Comparison of ENCODE assay signal across 22 cellular contexts in the genomic region with DNA sequence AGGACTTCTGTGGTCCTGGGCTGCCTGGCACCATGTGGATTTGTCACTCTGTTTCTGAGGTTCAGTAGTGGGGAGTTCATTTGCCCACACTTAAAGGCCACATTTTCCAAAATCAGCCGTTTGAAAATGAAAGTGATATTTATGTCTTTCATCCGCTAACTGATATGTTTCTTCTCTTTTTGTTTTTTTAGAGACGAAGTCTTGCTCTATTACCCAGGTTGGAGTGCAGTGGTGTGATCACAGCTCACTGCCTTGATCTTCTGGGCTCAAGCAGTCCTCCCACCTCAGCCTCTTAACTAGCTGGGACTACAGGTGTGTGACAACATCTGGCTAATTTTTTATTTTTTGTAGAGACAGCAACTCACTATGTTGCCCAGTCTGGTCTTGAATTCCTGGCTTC. TPM values are rescaled to one million over a fixed set of nuclear protein-coding genes. Genes with fewer than 3 reads are reported as not detected.
DNase-seq lines count a peak whose midpoint lies in the region; ATAC-seq and TF ChIP-seq lines count a peak whose summit lies in the region.
"Had no signal": no experiment of that assay in that cellular context is flagged by ENCODE, and none has a peak within 500 bp of the region (broad histone marks: within the 10 kb centered on the region; RNA-seq: fewer than 3 reads in every experiment).

No MANE protein-coding gene starts in this region.

- no peak overlapping the region for H2BK120ac ChIP-seq in H9 (ENCODE audit: low read depth, low read length, poor library complexity, severe bottlenecking)

- no peak overlapping the region for H2AK5ac ChIP-seq in H9 (ENCODE audit: insufficient read length, low read length)

- no CpG with 5 or more reads among the region's 3 CpGs for WGBS in H9 (ENCODE audit: extremely low coverage, insufficient read length, low lambda C conversion rate)
- 35 to 42% methylated on average over 3 of the region's 3 CpGs for WGBS in thyroid gland, 2 donors

- TF ChIP-seq CTCF in H9 (conservative IDR thresholded peaks at IDR 0.05) (no peak), thyroid gland (IDR thresholded peaks at IDR 0.05) (no peak)

- CTCF ChIA-PET in activated naive CD4-positive, alpha-beta T cell treated with anti-CD3 and anti-CD28 coated beads for 36 hours (lab: Charles Lee), result interaction anchor here (0.7 kb wide), 1 partner anchor 24 kb away, joined by 3 read pairs; no protein-coding TSS in a partner anchor

- H3K79me1 ChIP-seq in H9 (ENCODE audit: insufficient read depth, low read depth, low read length, poor library complexity, severe bottlenecking), result no peaks in the 10 kb centered on the region

- no peaks in the 10 kb centered on the region for H3K9me3 Mint-ChIP-seq in activated naive CD4-positive, alpha-beta T cell treated with anti-CD3 and anti-CD28 coated beads for 36 hours
- H3K9me3 Mint-ChIP-seq in H9, result no peaks in the 10 kb centered on the region; a peak in 1 of 5 replicates
- H3K9me3 Mint-ChIP-seq in activated naive CD8-positive, alpha-beta T cell treated with anti-CD3 and anti-CD28 coated beads, Interleukin-2, amount 10 ng/mL, durations not matched to agents 7 days and 5 days, result peaks cover 3% of the 10 kb centered on the region

- no peak overlapping the region for H3K56ac ChIP-seq in H9 (ENCODE audit: insufficient read length, low read depth, low read length)

- no peak overlapping the region for H2BK20ac ChIP-seq in H9 (ENCODE audit: low read depth, low read length, poor library complexity, severe bottlenecking)

- no peak overlapping the region for H3K18ac ChIP-seq in H9 (ENCODE audit: insufficient read length, low read depth, low read length)

- no peak overlapping the region for H3K4ac ChIP-seq in H9 (ENCODE audit: low read depth, low read length)

- TF ChIP-seq POLR2A in thyroid gland (IDR thresholded peaks at IDR 0.05), result no peak

- no peak overlapping the region for H4K91ac ChIP-seq in H9 (ENCODE audit: insufficient read length, low read depth, low read length)

- H3K4me2 ChIP-seq in H9 (ENCODE audit: insufficient read depth, insufficient read length, low read length), result no peak overlapping the region

- H3K14ac ChIP-seq in H9 (ENCODE audit: insufficient read depth, low read length), result no peak overlapping the region

- intact Hi-C loops in activated naive CD4-positive, alpha-beta T cell treated with anti-CD3 and anti-CD28 coated beads for 36 hours (cut with micrococcal nuclease), result no loop called here
- intact Hi-C loops in thyroid gland (cut with DNase I), result no loop called here

- no peak overlapping the region for H3K9ac ChIP-seq in H9 (ENCODE audit: extremely low read depth, insufficient read length, low read length)

- H4K5ac ChIP-seq in H9 (ENCODE audit: insufficient read length, low read depth, low read length), result no peak overlapping the region

- H3K9me3 ChIP-seq in H9 (ENCODE audit: control insufficient read depth, low read depth, low read length), result no peaks in the 10 kb centered on the region
- no peaks in the 10 kb centered on the region for H3K9me3 ChIP-seq in thyroid gland
- H3K9me3 ChIP-seq: esophagus squamous epithelium, gastroesophageal sphincter, Peyer's patch, right atrium auricular region, SJSA1 had no signal

- H3K27ac ChIP-seq in H9 (ENCODE audit: insufficient read length, low read depth, low read length), result no peak overlapping the region
- no peak overlapping the region for H3K27ac ChIP-seq in thyroid gland
- H3K27ac ChIP-seq: esophagus squamous epithelium, gastroesophageal sphincter, Peyer's patch, right atrium auricular region, SJSA1 had no signal

- H3K4me1 Mint-ChIP-seq in activated naive CD4-positive, alpha-beta T cell treated with anti-CD3 and anti-CD28 coated beads for 36 hours (ENCODE audit: low read depth), result peaks cover 16% of the 10 kb centered on the region
- peaks cover 6 to 9% of the 10 kb centered on the region in 2 experiments for H3K4me1 Mint-ChIP-seq in H9
- H3K4me1 Mint-ChIP-seq in activated naive CD8-positive, alpha-beta T cell treated with anti-CD3 and anti-CD28 coated beads, Interleukin-2, amount 10 ng/mL, durations not matched to agents 7 days and 5 days, result peaks cover 8% of the 10 kb centered on the region

- no peak overlapping the region for H2BK15ac ChIP-seq in H9 (ENCODE audit: low read depth, low read length)

- no peaks in the 10 kb centered on the region for H3K36me3 Mint-ChIP-seq in activated naive CD4-positive, alpha-beta T cell treated with anti-CD3 and anti-CD28 coated beads for 36 hours (ENCODE audit: low read depth)
- H3K36me3 Mint-ChIP-seq in H9 (ENCODE audit: insufficient read depth in 1 of 3, low read depth in 3 of 3), result no peaks in the 10 kb centered on the region; a peak in 1 of 7 replicates
- H3K36me3 Mint-ChIP-seq in activated naive CD8-positive, alpha-beta T cell treated with anti-CD3 and anti-CD28 coated beads, Interleukin-2, amount 10 ng/mL, durations not matched to agents 7 days and 5 days, result no peaks in the 10 kb centered on the region
- H3K36me3 Mint-ChIP-seq: brain, WTC11 had no signal

- H3K4me1 ChIP-seq in H9 (ENCODE audit: insufficient read depth, low read length) (no peaks in the 10 kb centered on the region), thyroid gland (peaks cover 7 to 13% of the 10 kb centered on the region in 2 donors)
- H3K4me1 ChIP-seq: esophagus squamous epithelium, gastroesophageal sphincter, Peyer's patch, right atrium auricular region, SJSA1 had no signal

- no peaks in the 10 kb centered on the region for H3K79me2 ChIP-seq in H9 (ENCODE audit: insufficient read depth, low read length)

- no peaks in the 10 kb centered on the region for H3K27me3 Mint-ChIP-seq in activated naive CD4-positive, alpha-beta T cell treated with anti-CD3 and anti-CD28 coated beads for 36 hours (ENCODE audit: low read depth)
- H3K27me3 Mint-ChIP-seq in H9 (ENCODE audit: low read depth), result no peaks in the 10 kb centered on the region; the same call in 1 of the 2 replicates
- H3K27me3 Mint-ChIP-seq in activated naive CD8-positive, alpha-beta T cell treated with anti-CD3 and anti-CD28 coated beads, Interleukin-2, amount 10 ng/mL, durations not matched to agents 7 days and 5 days, result no peaks in the 10 kb centered on the region

- no peaks in the 10 kb centered on the region for H3K23me2 ChIP-seq in H9 (ENCODE audit: insufficient read length, low read depth, low read length, poor library complexity, severe bottlenecking)

- no peaks in the 10 kb centered on the region for H3K36me3 ChIP-seq in thyroid gland
- H3K36me3 ChIP-seq: esophagus squamous epithelium, gastroesophageal sphincter, Peyer's patch, right atrium auricular region, SJSA1 had no signal

- no peak overlapping the region for H4K8ac ChIP-seq in H9 (replicated peaks; ENCODE audit: insufficient read length, low read depth, low read length)

- no peak overlapping the region for H3K23ac ChIP-seq in H9 (ENCODE audit: insufficient read length, low read depth, low read length)

- H3K27me3 ChIP-seq in H9 (ENCODE audit: insufficient read depth, low read length), result no peaks in the 10 kb centered on the region
- no peaks in the 10 kb centered on the region for H3K27me3 ChIP-seq in thyroid gland
- H3K27me3 ChIP-seq: esophagus squamous epithelium, gastroesophageal sphincter, Peyer's patch, right atrium auricular region, SJSA1 had no signal

- no peak overlapping the region for H2BK12ac ChIP-seq in H9 (ENCODE audit: insufficient read length, low read depth, low read length)

- no peaks in the 10 kb centered on the region for H4K20me1 ChIP-seq in H9 (ENCODE audit: control insufficient read depth, insufficient read depth, insufficient read length)

- no peak for DNase-seq in activated naive CD4-positive, alpha-beta T cell treated with anti-CD3 and anti-CD28 coated beads for 36 hours
- no peak for DNase-seq in activated naive CD4-positive, alpha-beta T cell treated with anti-CD3 and anti-CD28 coated beads, Interleukin-2, amount 50 U/mL, for 16 hours
- DNase-seq in H9, result no peak
- no peak for DNase-seq in activated naive CD8-positive, alpha-beta T cell treated with anti-CD3 and anti-CD28 coated beads, Interleukin-2, amount 10 ng/mL, durations not matched to agents 7 days and 5 days
- peak; percentile 26 to 44 for DNase-seq in thyroid gland
- DNase-seq in COR-L47 (lab: John Stamatoyannopoulos, UW), result no peak
- DNase-seq: esophagus squamous epithelium; NCI-H1105 treated with DMSO at 0.1 percent for 48 hours; NCI-H2107; NK-92 treated with Interleukin-12 subunit alpha and Interleukin-12 subunit beta, amount 100 ng/mL, for 24 hours; occipital lobe; Peyer's patch; substantia nigra had no signal

- H2AFZ ChIP-seq in H9 (ENCODE audit: low read length), result peak overlapping the region; percentile 32

- H3T11ph ChIP-seq in H9 (ENCODE audit: low read length), result no peak overlapping the region

- no peak overlapping the region for H2BK5ac ChIP-seq in H9 (ENCODE audit: insufficient read length, low read length)

- H3K4me3 Mint-ChIP-seq in activated naive CD4-positive, alpha-beta T cell treated with anti-CD3 and anti-CD28 coated beads for 36 hours, result peak overlapping the region; percentile 35
- H3K4me3 Mint-ChIP-seq in H9, result no peak overlapping the region
- peak overlapping the region; percentile 64 for H3K4me3 Mint-ChIP-seq in activated naive CD8-positive, alpha-beta T cell treated with anti-CD3 and anti-CD28 coated beads, Interleukin-2, amount 10 ng/mL, durations not matched to agents 7 days and 5 days
- H3K4me3 Mint-ChIP-seq: brain, WTC11 had no signal

- POLR2A ChIA-PET in activated naive CD8-positive, alpha-beta T cell treated with anti-CD3 and anti-CD28 coated beads, Interleukin-2, amount 10 ng/mL, durations not matched to agents 7 days and 5 days (lab: Charles Lee), result no interaction called here

- H3K4me3 ChIP-seq in thyroid gland (replicated peaks in 1 of 3), result no peak overlapping the region
- H3K4me3 ChIP-seq: esophagus squamous epithelium, gastroesophageal sphincter, Peyer's patch, right atrium auricular region, SJSA1 had no signal

- peak overlapping the region; percentile 20 for H3K27ac Mint-ChIP-seq in activated naive CD4-positive, alpha-beta T cell treated with anti-CD3 and anti-CD28 coated beads for 36 hours
- peak overlapping the region in 1 of 3 experiments; percentile 86; a peak in 1 of 7 replicates for H3K27ac Mint-ChIP-seq in H9
- peak overlapping the region; percentile 69 for H3K27ac Mint-ChIP-seq in activated naive CD8-positive, alpha-beta T cell treated with anti-CD3 and anti-CD28 coated beads, Interleukin-2, amount 10 ng/mL, durations not matched to agents 7 days and 5 days
- H3K27ac Mint-ChIP-seq: brain, WTC11 had no signal

- ATAC-seq in activated naive CD8-positive, alpha-beta T cell treated with anti-CD3 and anti-CD28 coated beads, Interleukin-2, amount 10 ng/mL, durations not matched to agents 7 days and 5 days (ENCODE audit: low read depth), result no peak
- no peak for ATAC-seq in GM18498 (IDR thresholded peaks at IDR 0.05; ENCODE audit: unreplicated experiment)
- ATAC-seq: gastroesophageal sphincter, HCT116, WTC11 had no signal

RNA-seq across cellular contexts. Expression of a gene that starts 58.6 kb away (rescaled TPM):
- not detected for total RNA-seq in activated naive CD4-positive, alpha-beta T cell treated with anti-CD3 and anti-CD28 coated beads for 36 hours
- not detected in 2 replicates for total RNA-seq in H9 (2021)
- total RNA-seq in activated naive CD8-positive, alpha-beta T cell treated with anti-CD3 and anti-CD28 coated beads, Interleukin-2, amount 10 ng/mL, durations not matched to agents 7 days and 5 days, result not detected
- not detected for total RNA-seq in thyroid gland
- total RNA-seq: esophagus squamous epithelium, gastroesophageal sphincter, lung microvascular endothelial cell, NCI-H460, occipital lobe, Peyer's patch, right atrium auricular region, SJSA1, WTC11 had no signal

Comparison
In these comparisons a context has a peak if more than half of its experiments do, and no peak if none do; other contexts are left out.
1. DNase-seq: peak in thyroid gland (2 of 2); none in activated naive CD4-positive, alpha-beta T cell treated with anti-CD3 and anti-CD28 coated beads for 36 hours (single experiment), activated naive CD4-positive, alpha-beta T cell treated with anti-CD3 and anti-CD28 coated beads, Interleukin-2, amount 50 U/mL, for 16 hours (single experiment), H9 (single experiment), activated naive CD8-positive, alpha-beta T cell treated with anti-CD3 and anti-CD28 coated beads, Interleukin-2, amount 10 ng/mL, durations not matched to agents 7 days and 5 days (single experiment) and COR-L47 (single experiment).
2. H3K4me3 Mint-ChIP-seq: peak in activated naive CD4-positive, alpha-beta T cell treated with anti-CD3 and anti-CD28 coated beads for 36 hours (single experiment) and activated naive CD8-positive, alpha-beta T cell treated with anti-CD3 and anti-CD28 coated beads, Interleukin-2, amount 10 ng/mL, durations not matched to agents 7 days and 5 days (single experiment); none in H9 (0 of 2).